Comparison of ENCODE assay signal across 8 cellular contexts in genomic region chrX:52995135-52995973, GRCh38. TPM values are rescaled to one million over a fixed set of nuclear protein-coding genes. Genes with fewer than 3 reads are reported as not detected.
DNase-seq lines count a peak whose midpoint lies in the region; ATAC-seq and TF ChIP-seq lines count a peak whose summit lies in the region.

No MANE protein-coding gene starts in this region.

- H3K36me3 ChIP-seq in esophagus (ENCODE audit: control insufficient read depth in 2 of 2, insufficient read depth in 2 of 2, low read length in 1 of 2) (no peaks in the 10 kb centered on the region), mucosa of stomach (ENCODE audit: control insufficient read depth, insufficient read depth, low read length) (no peaks in the 10 kb centered on the region)

- H3K27ac ChIP-seq in esophagus (ENCODE audit: low read depth in 2 of 2, low read length in 1 of 2), result peak overlapping the region; percentile 88

- ATAC-seq in GM21576 (IDR thresholded peaks at IDR 0.05; ENCODE audit: unreplicated experiment), result peak; percentile 95

- peak overlapping the region; percentile 99 for H3K27ac Mint-ChIP-seq in activated T-cell treated with anti-CD3 and anti-CD28 coated beads, Interleukin-2, amount 50 U/mL, for 24 hours

- 0 out of 2 replicates have a peak, but pooled peaks have one; percentile 33 for TF ChIP-seq EP300 in Ishikawa (IDR thresholded peaks at IDR 0.05; ENCODE audit: borderline replicate concordance)

- 0 to 29% methylated on average over 44 to 45 of the region's 45 CpGs for WGBS in esophagus, 2 donors

- H3K9me3 ChIP-seq in esophagus (ENCODE audit: control insufficient read depth in 2 of 2, insufficient read depth in 1 of 2, low read depth in 1 of 2, low read length in 1 of 2) (no peaks in the 10 kb centered on the region), mucosa of stomach (ENCODE audit: control insufficient read depth, low read length) (no peaks in the 10 kb centered on the region)

- peak overlapping the region; percentile 48 to 63 for H3K4me3 ChIP-seq in esophagus (ENCODE audit: low read depth in 1 of 2, low read length in 2 of 2)
- peak overlapping the region; percentile 69 for H3K4me3 ChIP-seq in mucosa of stomach (ENCODE audit: low read length)

- H3K27me3 ChIP-seq in esophagus (ENCODE audit: control insufficient read depth in 1 of 2, insufficient read depth in 2 of 2, low read length in 2 of 2), result no peaks in the 10 kb centered on the region
- H3K27me3 ChIP-seq in mucosa of stomach (ENCODE audit: control insufficient read depth, insufficient read depth, low read length), result peaks cover 8% of the 10 kb centered on the region

- peak; percentile 26; the same call in 1 of the 2 replicates for TF ChIP-seq RAD21 in Ishikawa (IDR thresholded peaks at IDR 0.05; ENCODE audit: low read depth)

- peaks cover 27% of the 10 kb centered on the region for H3K4me1 Mint-ChIP-seq in activated T-cell treated with anti-CD3 and anti-CD28 coated beads, Interleukin-2, amount 50 U/mL, for 24 hours (ENCODE audit: low read depth)

- H3K4me1 ChIP-seq in esophagus (ENCODE audit: control insufficient read depth in 2 of 2, insufficient read depth in 2 of 2, low read length in 1 of 2), result no peaks in the 10 kb centered on the region
- H3K4me1 ChIP-seq in mucosa of stomach (ENCODE audit: control insufficient read depth, insufficient read depth, low read length), result peaks cover 9% of the 10 kb centered on the region

- DNase-seq in DMS153 treated with DMSO at 0.1 percent for 48 hours (lab: John Stamatoyannopoulos, UW; ENCODE audit: unreplicated experiment), result peak; percentile 58
- peak; percentile 93 for DNase-seq in OCI-M2 (lab: John Stamatoyannopoulos, UW; ENCODE audit: unreplicated experiment)
- peak; percentile 88 for DNase-seq in activated T-cell treated with anti-CD3 and anti-CD28 coated beads, Interleukin-2, amount 50 U/mL, for 24 hours
- DNase-seq in stimulated activated CD8-positive, alpha-beta memory T cell treated with anti-CD3 and anti-CD28 coated beads, Interleukin-7, amount 100 ng/mL, for 1 hour (ENCODE audit: low read depth in 2 of 2), result peak; percentile 65 to 78

- H3K9me3 Mint-ChIP-seq in activated T-cell treated with anti-CD3 and anti-CD28 coated beads, Interleukin-2, amount 50 U/mL, for 24 hours, result no peaks in the 10 kb centered on the region

- peaks cover 11% of the 10 kb centered on the region for H3K36me3 Mint-ChIP-seq in activated T-cell treated with anti-CD3 and anti-CD28 coated beads, Interleukin-2, amount 50 U/mL, for 24 hours (ENCODE audit: low read depth)

- peaks cover 53% of the 10 kb centered on the region for H3K27me3 Mint-ChIP-seq in activated T-cell treated with anti-CD3 and anti-CD28 coated beads, Interleukin-2, amount 50 U/mL, for 24 hours

- peak overlapping the region; percentile 87 for H3K4me3 Mint-ChIP-seq in activated T-cell treated with anti-CD3 and anti-CD28 coated beads, Interleukin-2, amount 50 U/mL, for 24 hours

- peak overlapping the region; percentile 83 for H3K9ac ChIP-seq in mucosa of stomach (ENCODE audit: low read length)

TF ChIP-seq in Ishikawa, 13 proteins besides CTCF, POLR2A, EP300 and RAD21:
- TF ChIP-seq YY1 (IDR thresholded peaks at IDR 0.05; ENCODE audit: low read depth) (no peak), TAF1 (IDR thresholded peaks at IDR 0.05; ENCODE audit: low read depth) (peak; percentile 25; the same call in 1 of the 2 replicates)

RNA-seq across cellular contexts. Expression of gene FAM156A, which starts 37.0 kb away (rescaled TPM):
- polyA plus RNA-seq in esophagus, result 10 to 100 TPM in 1 of 2 donors, 1 to 10 TPM in 1; 9.0 to 11.6 TPM

RNA-seq across cellular contexts. Expression of gene GPR173, which starts 53.2 kb away (rescaled TPM):
- under 1 TPM; 0.18 to 0.22 TPM for polyA plus RNA-seq in esophagus

Comparison
In these comparisons a context has a peak if more than half of its experiments do, and no peak if none do; other contexts are left out.
1. Peak in every context shown above with its lines: DNase-seq, ATAC-seq, H3K4me3 ChIP-seq and H3K27ac ChIP-seq.